27 cellular contexts compared by ENCODE assay signal in genomic region chr11:129436573-129436972, GRCh38.
"Had no signal": no experiment of that assay in that cellular context is flagged by ENCODE, and none has a peak within 500 bp of the region (broad histone marks: within the 10 kb centered on the region; RNA-seq: fewer than 3 reads in every experiment).

No MANE protein-coding gene starts in this region.

- H3K4me3 ChIP-seq: gastroesophageal sphincter, pancreas, prostate gland, skin epidermis, thoracic aorta, vagina had no signal

- H3K36me3 ChIP-seq: brain microvascular endothelial cell, gastroesophageal sphincter, pancreas, prostate gland, thoracic aorta, vagina had no signal

- H3K27me3 ChIP-seq: brain microvascular endothelial cell, gastroesophageal sphincter, pancreas, vagina had no signal

- H3K4me1 ChIP-seq: gastroesophageal sphincter, pancreas, prostate gland had no signal

- H3K27ac ChIP-seq: brain microvascular endothelial cell, gastroesophageal sphincter, prostate gland, thoracic aorta, vagina had no signal

- DNase-seq: activated CD4-positive, alpha-beta T cell treated with anti-CD3 and anti-CD28 coated beads, Interleukin-2, amount 50 U/mL, for 48 hours; activated CD4-positive, CD25-positive, alpha-beta regulatory T cell; activated CD8-positive, alpha-beta memory T cell treated with anti-CD3 and anti-CD28 coated beads for 24 hours; activated gamma-delta T cell treated with Interleukin-2 at 50 U/mL for 16 hours; activated naive CD4-positive, alpha-beta T cell treated with anti-CD3 and anti-CD28 coated beads, Interleukin-2, amount 50 U/mL, for 16 hours; activated T-cell treated with anti-CD3 and anti-CD28 coated beads, Interleukin-2, amount 50 U/mL, for 1 hour; amniotic stem cell; brain microvascular endothelial cell; caudate nucleus; cortex of kidney; hippocampal formation; left cardiac atrium; left ventricle myocardium superior; retina; stimulated activated CD4-positive, alpha-beta T cell treated with anti-CD3 and anti-CD28 coated beads, Interleukin-12 subunit alpha, Interleukin-12 subunit beta, amount 100 ng/mL, for 4 hours; stimulated activated CD4-positive, alpha-beta T cell treated with anti-CD3 and anti-CD28 coated beads, Interleukin-4, amount 100 ng/mL, for 1 hour had no signal

- H3K9me3 ChIP-seq: pancreas, prostate gland, thoracic aorta, vagina had no signal

- H3K4me1 Mint-ChIP-seq: activated T-helper 17 cell treated with anti-CD3 and anti-CD28 coated beads, Interleukin-2, amount 50 U/mL, for 72 hours had no signal

- H3K9me3 Mint-ChIP-seq: activated T-helper 17 cell treated with anti-CD3 and anti-CD28 coated beads, Interleukin-2, amount 50 U/mL, for 72 hours had no signal

- H3K27ac Mint-ChIP-seq: activated CD4-positive, alpha-beta T cell treated with anti-CD3 and anti-CD28 coated beads for 36 hours; activated T-helper 17 cell treated with anti-CD3 and anti-CD28 coated beads, Interleukin-2, amount 50 U/mL, for 72 hours; stimulated activated naive CD8-positive, alpha-beta T cell treated with anti-CD3 and anti-CD28 coated beads, Interleukin-15, Interleukin-2, amounts not matched to agents 100 ng/mL and 50 ng/mL, for 24 hours had no signal

- H3K4me3 Mint-ChIP-seq: activated CD4-positive, alpha-beta T cell treated with anti-CD3 and anti-CD28 coated beads for 36 hours; activated T-helper 17 cell treated with anti-CD3 and anti-CD28 coated beads, Interleukin-2, amount 50 U/mL, for 72 hours; nephron; stimulated activated naive CD8-positive, alpha-beta T cell treated with anti-CD3 and anti-CD28 coated beads, Interleukin-15, Interleukin-2, amounts not matched to agents 100 ng/mL and 50 ng/mL, for 24 hours had no signal

- ATAC-seq: gastroesophageal sphincter, left ventricle myocardium superior, pancreas, sciatic nerve had no signal
